ENCODE assay signal across 1 cellular context in the genomic region with DNA sequence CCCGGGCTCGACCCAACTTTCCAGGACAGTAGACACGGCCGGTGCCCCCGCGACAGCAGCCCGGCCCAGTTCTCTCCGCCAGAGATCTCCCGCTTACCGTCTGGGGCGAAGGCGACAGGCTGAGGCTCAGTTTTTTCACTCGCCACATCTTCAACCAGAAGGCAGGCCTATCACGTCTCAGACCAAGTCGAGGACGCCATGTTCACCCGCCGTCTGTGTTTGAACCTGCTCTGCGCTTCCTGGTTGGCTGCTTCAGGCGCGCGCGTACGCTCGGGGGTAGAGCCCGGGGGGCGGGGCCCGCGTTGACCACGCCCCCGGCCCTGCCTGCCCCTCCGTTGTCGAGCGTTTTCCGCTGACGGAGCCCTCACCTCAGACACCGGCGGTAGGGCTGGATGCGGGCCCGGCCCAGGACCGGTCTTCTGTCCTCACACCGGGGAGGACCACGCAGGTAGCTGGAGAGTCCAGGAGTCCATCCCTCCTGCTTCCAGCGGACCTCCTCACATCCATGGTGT.
TF ChIP-seq lines count a peak whose summit lies in the region.

A gene with protein sequence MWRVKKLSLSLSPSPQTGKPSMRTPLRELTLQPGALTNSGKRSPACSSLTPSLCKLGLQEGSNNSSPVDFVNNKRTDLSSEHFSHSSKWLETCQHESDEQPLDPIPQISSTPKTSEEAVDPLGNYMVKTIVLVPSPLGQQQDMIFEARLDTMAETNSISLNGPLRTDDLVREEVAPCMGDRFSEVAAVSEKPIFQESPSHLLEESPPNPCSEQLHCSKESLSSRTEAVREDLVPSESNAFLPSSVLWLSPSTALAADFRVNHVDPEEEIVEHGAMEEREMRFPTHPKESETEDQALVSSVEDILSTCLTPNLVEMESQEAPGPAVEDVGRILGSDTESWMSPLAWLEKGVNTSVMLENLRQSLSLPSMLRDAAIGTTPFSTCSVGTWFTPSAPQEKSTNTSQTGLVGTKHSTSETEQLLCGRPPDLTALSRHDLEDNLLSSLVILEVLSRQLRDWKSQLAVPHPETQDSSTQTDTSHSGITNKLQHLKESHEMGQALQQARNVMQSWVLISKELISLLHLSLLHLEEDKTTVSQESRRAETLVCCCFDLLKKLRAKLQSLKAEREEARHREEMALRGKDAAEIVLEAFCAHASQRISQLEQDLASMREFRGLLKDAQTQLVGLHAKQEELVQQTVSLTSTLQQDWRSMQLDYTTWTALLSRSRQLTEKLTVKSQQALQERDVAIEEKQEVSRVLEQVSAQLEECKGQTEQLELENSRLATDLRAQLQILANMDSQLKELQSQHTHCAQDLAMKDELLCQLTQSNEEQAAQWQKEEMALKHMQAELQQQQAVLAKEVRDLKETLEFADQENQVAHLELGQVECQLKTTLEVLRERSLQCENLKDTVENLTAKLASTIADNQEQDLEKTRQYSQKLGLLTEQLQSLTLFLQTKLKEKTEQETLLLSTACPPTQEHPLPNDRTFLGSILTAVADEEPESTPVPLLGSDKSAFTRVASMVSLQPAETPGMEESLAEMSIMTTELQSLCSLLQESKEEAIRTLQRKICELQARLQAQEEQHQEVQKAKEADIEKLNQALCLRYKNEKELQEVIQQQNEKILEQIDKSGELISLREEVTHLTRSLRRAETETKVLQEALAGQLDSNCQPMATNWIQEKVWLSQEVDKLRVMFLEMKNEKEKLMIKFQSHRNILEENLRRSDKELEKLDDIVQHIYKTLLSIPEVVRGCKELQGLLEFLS (minus strand): TSS at position 227 of the 512 bp plus-strand sequence. CDS start 79 bp downstream, at position 148.

TF ChIP-seq in K562, 482 proteins besides CTCF, POLR2A, EP300 and RAD21 (continued from another document and continues in another):
- TF ChIP-seq XRCC5 (IDR thresholded peaks at IDR 0.05; ENCODE audit: low read depth, low read length): no peak
- TF ChIP-seq NEUROD1 (IDR thresholded peaks at IDR 0.05; ENCODE audit: borderline replicate concordance, low read depth, low read length, partially characterized antibody): peak; percentile 64
- 0 out of 2 replicates have a peak, but pooled peaks have one; percentile 14 for TF ChIP-seq SMAD3 (CRISPR knock-in tag; conservative IDR thresholded peaks at IDR 0.05)
- peak; percentile 22; the same call in 1 of the 2 replicates for TF ChIP-seq TCF3 (CRISPR knock-in tag; IDR thresholded peaks at IDR 0.05)
- TF ChIP-seq, protein P1, sequence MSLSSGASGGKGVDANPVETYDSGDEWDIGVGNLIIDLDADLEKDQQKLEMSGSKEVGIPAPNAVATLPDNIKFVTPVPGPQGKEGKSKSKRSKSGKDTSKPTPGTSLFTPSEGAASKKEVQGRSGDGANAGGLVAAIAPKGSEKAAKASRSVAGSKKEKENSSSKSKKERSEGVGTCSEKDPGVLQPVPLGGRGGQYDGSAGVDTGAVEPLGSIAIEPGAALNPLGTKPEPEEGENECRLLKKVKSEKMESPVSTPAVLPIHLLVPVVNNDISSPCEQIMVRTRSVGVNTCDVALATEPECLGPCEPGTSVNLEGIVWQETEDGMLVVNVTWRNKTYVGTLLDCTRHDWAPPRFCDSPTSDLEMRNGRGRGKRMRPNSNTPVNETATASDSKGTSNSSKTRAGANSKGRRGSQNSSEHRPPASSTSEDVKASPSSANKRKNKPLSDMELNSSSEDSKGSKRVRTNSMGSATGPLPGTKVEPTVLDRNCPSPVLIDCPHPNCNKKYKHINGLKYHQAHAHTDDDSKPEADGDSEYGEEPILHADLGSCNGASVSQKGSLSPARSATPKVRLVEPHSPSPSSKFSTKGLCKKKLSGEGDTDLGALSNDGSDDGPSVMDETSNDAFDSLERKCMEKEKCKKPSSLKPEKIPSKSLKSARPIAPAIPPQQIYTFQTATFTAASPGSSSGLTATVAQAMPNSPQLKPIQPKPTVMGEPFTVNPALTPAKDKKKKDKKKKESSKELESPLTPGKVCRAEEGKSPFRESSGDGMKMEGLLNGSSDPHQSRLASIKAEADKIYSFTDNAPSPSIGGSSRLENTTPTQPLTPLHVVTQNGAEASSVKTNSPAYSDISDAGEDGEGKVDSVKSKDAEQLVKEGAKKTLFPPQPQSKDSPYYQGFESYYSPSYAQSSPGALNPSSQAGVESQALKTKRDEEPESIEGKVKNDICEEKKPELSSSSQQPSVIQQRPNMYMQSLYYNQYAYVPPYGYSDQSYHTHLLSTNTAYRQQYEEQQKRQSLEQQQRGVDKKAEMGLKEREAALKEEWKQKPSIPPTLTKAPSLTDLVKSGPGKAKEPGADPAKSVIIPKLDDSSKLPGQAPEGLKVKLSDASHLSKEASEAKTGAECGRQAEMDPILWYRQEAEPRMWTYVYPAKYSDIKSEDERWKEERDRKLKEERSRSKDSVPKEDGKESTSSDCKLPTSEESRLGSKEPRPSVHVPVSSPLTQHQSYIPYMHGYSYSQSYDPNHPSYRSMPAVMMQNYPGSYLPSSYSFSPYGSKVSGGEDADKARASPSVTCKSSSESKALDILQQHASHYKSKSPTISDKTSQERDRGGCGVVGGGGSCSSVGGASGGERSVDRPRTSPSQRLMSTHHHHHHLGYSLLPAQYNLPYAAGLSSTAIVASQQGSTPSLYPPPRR (CRISPR knock-in tag; IDR thresholded peaks at IDR 0.05; ENCODE audit: borderline replicate concordance): no peak
- TF ChIP-seq MBD2 (IDR thresholded peaks at IDR 0.05; ENCODE audit: borderline replicate concordance, low read depth): peak; percentile 67; the same call in 1 of the 2 replicates
- peak; percentile 97 for TF ChIP-seq CXXC5 (CRISPR knock-in tag; IDR thresholded peaks at IDR 0.05)
- TF ChIP-seq ZNF134 (CRISPR knock-in tag; conservative IDR thresholded peaks at IDR 0.05): 0 out of 2 replicates have a peak, but pooled peaks have one; percentile 14
- TF ChIP-seq, protein P2, sequence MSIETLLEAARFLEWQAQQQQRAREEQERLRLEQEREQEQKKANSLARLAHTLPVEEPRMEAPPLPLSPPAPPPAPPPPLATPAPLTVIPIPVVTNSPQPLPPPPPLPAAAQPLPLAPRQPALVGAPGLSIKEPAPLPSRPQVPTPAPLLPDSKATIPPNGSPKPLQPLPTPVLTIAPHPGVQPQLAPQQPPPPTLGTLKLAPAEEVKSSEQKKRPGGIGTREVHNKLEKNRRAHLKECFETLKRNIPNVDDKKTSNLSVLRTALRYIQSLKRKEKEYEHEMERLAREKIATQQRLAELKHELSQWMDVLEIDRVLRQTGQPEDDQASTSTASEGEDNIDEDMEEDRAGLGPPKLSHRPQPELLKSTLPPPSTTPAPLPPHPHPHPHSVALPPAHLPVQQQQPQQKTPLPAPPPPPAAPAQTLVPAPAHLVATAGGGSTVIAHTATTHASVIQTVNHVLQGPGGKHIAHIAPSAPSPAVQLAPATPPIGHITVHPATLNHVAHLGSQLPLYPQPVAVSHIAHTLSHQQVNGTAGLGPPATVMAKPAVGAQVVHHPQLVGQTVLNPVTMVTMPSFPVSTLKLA (conservative IDR thresholded peaks at IDR 0.05): peak; percentile 80 to 84
- TF ChIP-seq, protein P3, sequence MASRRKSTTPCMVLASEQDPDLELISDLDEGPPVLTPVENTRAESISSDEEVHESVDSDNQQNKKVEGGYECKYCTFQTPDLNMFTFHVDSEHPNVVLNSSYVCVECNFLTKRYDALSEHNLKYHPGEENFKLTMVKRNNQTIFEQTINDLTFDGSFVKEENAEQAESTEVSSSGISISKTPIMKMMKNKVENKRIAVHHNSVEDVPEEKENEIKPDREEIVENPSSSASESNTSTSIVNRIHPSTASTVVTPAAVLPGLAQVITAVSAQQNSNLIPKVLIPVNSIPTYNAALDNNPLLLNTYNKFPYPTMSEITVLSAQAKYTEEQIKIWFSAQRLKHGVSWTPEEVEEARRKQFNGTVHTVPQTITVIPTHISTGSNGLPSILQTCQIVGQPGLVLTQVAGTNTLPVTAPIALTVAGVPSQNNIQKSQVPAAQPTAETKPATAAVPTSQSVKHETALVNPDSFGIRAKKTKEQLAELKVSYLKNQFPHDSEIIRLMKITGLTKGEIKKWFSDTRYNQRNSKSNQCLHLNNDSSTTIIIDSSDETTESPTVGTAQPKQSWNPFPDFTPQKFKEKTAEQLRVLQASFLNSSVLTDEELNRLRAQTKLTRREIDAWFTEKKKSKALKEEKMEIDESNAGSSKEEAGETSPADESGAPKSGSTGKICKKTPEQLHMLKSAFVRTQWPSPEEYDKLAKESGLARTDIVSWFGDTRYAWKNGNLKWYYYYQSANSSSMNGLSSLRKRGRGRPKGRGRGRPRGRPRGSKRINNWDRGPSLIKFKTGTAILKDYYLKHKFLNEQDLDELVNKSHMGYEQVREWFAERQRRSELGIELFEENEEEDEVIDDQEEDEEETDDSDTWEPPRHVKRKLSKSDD (conservative IDR thresholded peaks at IDR 0.05; ENCODE audit: low read length): 0 out of 2 replicates have a peak, but pooled peaks have one; percentile 22
- peak; percentile 98 for TF ChIP-seq MYBL2 (IDR thresholded peaks at IDR 0.05; ENCODE audit: low read depth)
- peak; percentile 80; the same call in 1 of the 2 replicates for TF ChIP-seq MYBL2 (CRISPR knock-in tag; IDR thresholded peaks at IDR 0.05; ENCODE audit: borderline replicate concordance)
- peak; percentile 92 for TF ChIP-seq PML (IDR thresholded peaks at IDR 0.05; ENCODE audit: low read length)
- TF ChIP-seq, protein P4, sequence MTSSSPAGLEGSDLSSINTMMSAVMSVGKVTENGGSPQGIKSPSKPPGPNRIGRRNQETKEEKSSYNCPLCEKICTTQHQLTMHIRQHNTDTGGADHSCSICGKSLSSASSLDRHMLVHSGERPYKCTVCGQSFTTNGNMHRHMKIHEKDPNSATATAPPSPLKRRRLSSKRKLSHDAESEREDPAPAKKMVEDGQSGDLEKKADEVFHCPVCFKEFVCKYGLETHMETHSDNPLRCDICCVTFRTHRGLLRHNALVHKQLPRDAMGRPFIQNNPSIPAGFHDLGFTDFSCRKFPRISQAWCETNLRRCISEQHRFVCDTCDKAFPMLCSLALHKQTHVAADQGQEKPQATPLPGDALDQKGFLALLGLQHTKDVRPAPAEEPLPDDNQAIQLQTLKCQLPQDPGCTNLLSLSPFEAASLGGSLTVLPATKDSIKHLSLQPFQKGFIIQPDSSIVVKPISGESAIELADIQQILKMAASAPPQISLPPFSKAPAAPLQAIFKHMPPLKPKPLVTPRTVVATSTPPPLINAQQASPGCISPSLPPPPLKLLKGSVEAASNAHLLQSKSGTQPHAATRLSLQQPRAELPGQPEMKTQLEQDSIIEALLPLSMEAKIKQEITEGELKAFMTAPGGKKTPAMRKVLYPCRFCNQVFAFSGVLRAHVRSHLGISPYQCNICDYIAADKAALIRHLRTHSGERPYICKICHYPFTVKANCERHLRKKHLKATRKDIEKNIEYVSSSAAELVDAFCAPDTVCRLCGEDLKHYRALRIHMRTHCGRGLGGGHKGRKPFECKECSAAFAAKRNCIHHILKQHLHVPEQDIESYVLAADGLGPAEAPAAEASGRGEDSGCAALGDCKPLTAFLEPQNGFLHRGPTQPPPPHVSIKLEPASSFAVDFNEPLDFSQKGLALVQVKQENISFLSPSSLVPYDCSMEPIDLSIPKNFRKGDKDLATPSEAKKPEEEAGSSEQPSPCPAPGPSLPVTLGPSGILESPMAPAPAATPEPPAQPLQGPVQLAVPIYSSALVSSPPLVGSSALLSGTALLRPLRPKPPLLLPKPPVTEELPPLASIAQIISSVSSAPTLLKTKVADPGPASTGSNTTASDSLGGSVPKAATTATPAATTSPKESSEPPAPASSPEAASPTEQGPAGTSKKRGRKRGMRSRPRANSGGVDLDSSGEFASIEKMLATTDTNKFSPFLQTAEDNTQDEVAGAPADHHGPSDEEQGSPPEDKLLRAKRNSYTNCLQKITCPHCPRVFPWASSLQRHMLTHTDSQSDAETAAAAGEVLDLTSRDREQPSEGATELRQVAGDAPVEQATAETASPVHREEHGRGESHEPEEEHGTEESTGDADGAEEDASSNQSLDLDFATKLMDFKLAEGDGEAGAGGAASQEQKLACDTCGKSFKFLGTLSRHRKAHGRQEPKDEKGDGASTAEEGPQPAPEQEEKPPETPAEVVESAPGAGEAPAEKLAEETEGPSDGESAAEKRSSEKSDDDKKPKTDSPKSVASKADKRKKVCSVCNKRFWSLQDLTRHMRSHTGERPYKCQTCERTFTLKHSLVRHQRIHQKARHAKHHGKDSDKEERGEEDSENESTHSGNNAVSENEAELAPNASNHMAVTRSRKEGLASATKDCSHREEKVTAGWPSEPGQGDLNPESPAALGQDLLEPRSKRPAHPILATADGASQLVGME (CRISPR knock-in tag; IDR thresholded peaks at IDR 0.05): peak; percentile 64; the same call in 1 of the 2 replicates
- peak; percentile 97 for TF ChIP-seq POLR2B (IDR thresholded peaks at IDR 0.05; ENCODE audit: low read depth, partially characterized antibody)
- peak; percentile 95 for TF ChIP-seq CBX1 (IDR thresholded peaks at IDR 0.05; ENCODE audit: low read depth)
- no peak for TF ChIP-seq ZNF778 (CRISPR knock-in tag; IDR thresholded peaks at IDR 0.05)
- TF ChIP-seq MAFG (tag; conservative IDR thresholded peaks at IDR 0.05): no peak
- TF ChIP-seq, protein P5, sequence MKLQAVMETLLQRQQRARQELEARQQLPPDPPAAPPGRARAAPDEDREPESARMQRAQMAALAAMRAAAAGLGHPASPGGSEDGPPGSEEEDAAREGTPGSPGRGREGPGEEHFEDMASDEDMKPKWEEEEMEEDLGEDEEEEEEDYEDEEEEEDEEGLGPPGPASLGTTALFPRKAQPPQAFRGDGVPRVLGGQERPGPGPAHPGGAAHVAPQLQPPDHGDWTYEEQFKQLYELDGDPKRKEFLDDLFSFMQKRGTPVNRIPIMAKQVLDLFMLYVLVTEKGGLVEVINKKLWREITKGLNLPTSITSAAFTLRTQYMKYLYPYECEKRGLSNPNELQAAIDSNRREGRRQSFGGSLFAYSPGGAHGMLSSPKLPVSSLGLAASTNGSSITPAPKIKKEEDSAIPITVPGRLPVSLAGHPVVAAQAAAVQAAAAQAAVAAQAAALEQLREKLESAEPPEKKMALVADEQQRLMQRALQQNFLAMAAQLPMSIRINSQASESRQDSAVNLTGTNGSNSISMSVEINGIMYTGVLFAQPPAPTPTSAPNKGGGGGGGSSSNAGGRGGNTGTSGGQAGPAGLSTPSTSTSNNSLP (IDR thresholded peaks at IDR 0.05; ENCODE audit: borderline replicate concordance, low read depth, low read length): no peak
- TF ChIP-seq, protein P6, sequence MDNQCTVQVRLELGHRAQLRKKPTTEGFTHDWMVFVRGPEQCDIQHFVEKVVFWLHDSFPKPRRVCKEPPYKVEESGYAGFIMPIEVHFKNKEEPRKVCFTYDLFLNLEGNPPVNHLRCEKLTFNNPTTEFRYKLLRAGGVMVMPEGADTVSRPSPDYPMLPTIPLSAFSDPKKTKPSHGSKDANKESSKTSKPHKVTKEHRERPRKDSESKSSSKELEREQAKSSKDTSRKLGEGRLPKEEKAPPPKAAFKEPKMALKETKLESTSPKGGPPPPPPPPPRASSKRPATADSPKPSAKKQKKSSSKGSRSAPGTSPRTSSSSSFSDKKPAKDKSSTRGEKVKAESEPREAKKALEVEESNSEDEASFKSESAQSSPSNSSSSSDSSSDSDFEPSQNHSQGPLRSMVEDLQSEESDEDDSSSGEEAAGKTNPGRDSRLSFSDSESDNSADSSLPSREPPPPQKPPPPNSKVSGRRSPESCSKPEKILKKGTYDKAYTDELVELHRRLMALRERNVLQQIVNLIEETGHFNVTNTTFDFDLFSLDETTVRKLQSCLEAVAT (IDR thresholded peaks at IDR 0.05): peak; percentile 29 to 39; a peak in 1 of 4 replicates
- TF ChIP-seq TEAD1 (CRISPR knock-in tag; IDR thresholded peaks at IDR 0.05): peak in 1 of 2 experiments; percentile 50; a peak in 1 of 4 replicates
